ENCODE assay signal across 38 cellular contexts in genomic region chr12:113896841-113897240, GRCh38.
"Had no signal": no experiment of that assay in that cellular context is flagged by ENCODE, and none has a peak within 500 bp of the region (broad histone marks: within the 10 kb centered on the region; RNA-seq: fewer than 3 reads in every experiment).

No MANE protein-coding gene starts in this region.

- H3K4me3 ChIP-seq: adrenal gland, ascending aorta, body of pancreas, breast epithelium, cardiac muscle cell had no signal

- DNase-seq: activated effector memory CD4-positive, alpha-beta T cell treated with anti-CD3 and anti-CD28 coated beads, Interleukin-2, amount 50 U/mL, for 16 hours; activated effector memory CD4-positive, alpha-beta T cell treated with Interleukin-2 at 50 U/mL for 16 hours; activated gamma-delta T cell; activated gamma-delta T cell treated with Interleukin-2 at 50 U/mL for 16 hours; activated naive CD4-positive, alpha-beta T cell; activated naive CD4-positive, alpha-beta T cell treated with anti-CD3 and anti-CD28 coated beads for 36 hours; activated naive CD4-positive, alpha-beta T cell treated with anti-CD3 and anti-CD28 coated beads, Interleukin-2, amount 10 ng/mL, durations not matched to agents 7 days and 5 days; activated naive CD4-positive, alpha-beta T cell treated with anti-CD3 and anti-CD28 coated beads, Interleukin-2, amount 50 U/mL, for 16 hours; activated naive CD4-positive, alpha-beta T cell treated with Interleukin-2 at 50 U/mL for 16 hours; activated naive CD8-positive, alpha-beta T cell treated with anti-CD3 and anti-CD28 coated beads for 36 hours; activated naive CD8-positive, alpha-beta T cell treated with anti-CD3 and anti-CD28 coated beads, Interleukin-2, amount 10 ng/mL, durations not matched to agents 7 days and 5 days; activated naive CD8-positive, alpha-beta T cell treated with anti-CD3 and anti-CD28 coated beads, Interleukin-2, amount 50 U/mL, for 24 hours; activated T-cell treated with anti-CD3 and anti-CD28 coated beads, Interleukin-2, amount 50 U/mL, for 1 hour; activated T-cell treated with anti-CD3 and anti-CD28 coated beads, Interleukin-2, amount 50 U/mL, for 24 hours; activated T-cell treated with anti-CD3 and anti-CD28 coated beads, Interleukin-2, amount 50 U/mL, for 4 hours; activated T-cell treated with anti-CD3 and anti-CD28 coated beads, Interleukin-2, amount 50 U/mL, for 48 hours; activated T-cell treated with anti-CD3 and anti-CD28 coated beads, Interleukin-2, amount 50 U/mL, for 72 hours; adrenal gland; amniotic stem cell; amygdala; anterior cingulate cortex; aorta; body of pancreas; brain microvascular endothelial cell; caudate nucleus; central memory CD4-positive, alpha-beta T cell; cerebellar nuclear complex had no signal

- H3K36me3 Mint-ChIP-seq: activated naive CD4-positive, alpha-beta T cell treated with anti-CD3 and anti-CD28 coated beads, Interleukin-2, amount 10 ng/mL, durations not matched to agents 7 days and 5 days had no signal

- ATAC-seq: activated naive CD4-positive, alpha-beta T cell treated with anti-CD3 and anti-CD28 coated beads, Interleukin-2, amount 50 U/mL, for 72 hours; activated naive CD8-positive, alpha-beta T cell treated with anti-CD3 and anti-CD28 coated beads, Interleukin-2, amount 50 U/mL, for 24 hours; activated T-cell treated with anti-CD3 and anti-CD28 coated beads, Interleukin-2, amount 50 U/mL, for 4 hours; activated T-cell treated with anti-CD3 and anti-CD28 coated beads, Interleukin-2, amount 50 U/mL, for 72 hours; activated T-helper 17 cell treated with anti-CD3 and anti-CD28 coated beads, Interleukin-2, amount 50 U/mL, for 72 hours; body of pancreas had no signal

- H3K27me3 Mint-ChIP-seq: activated naive CD4-positive, alpha-beta T cell treated with anti-CD3 and anti-CD28 coated beads, Interleukin-2, amount 10 ng/mL, durations not matched to agents 7 days and 5 days; activated naive CD4-positive, alpha-beta T cell treated with anti-CD3 and anti-CD28 coated beads, Interleukin-2, amount 50 U/mL, for 24 hours; activated naive CD8-positive, alpha-beta T cell; activated naive CD8-positive, alpha-beta T cell treated with anti-CD3 and anti-CD28 coated beads for 36 hours; activated naive CD8-positive, alpha-beta T cell treated with anti-CD3 and anti-CD28 coated beads, Interleukin-2, amount 10 ng/mL, durations not matched to agents 7 days and 5 days; activated naive CD8-positive, alpha-beta T cell treated with anti-CD3 and anti-CD28 coated beads, Interleukin-2, amount 50 U/mL, for 24 hours; activated T-cell treated with anti-CD3 and anti-CD28 coated beads, Interleukin-2, amount 50 U/mL, for 24 hours; activated T-helper 17 cell treated with anti-CD3 and anti-CD28 coated beads, Interleukin-2, amount 50 U/mL, for 72 hours; brain; central memory CD8-positive, alpha-beta T cell had no signal

- H3K4me3 Mint-ChIP-seq: activated naive CD4-positive, alpha-beta T cell treated with anti-CD3 and anti-CD28 coated beads for 36 hours; activated naive CD4-positive, alpha-beta T cell treated with anti-CD3 and anti-CD28 coated beads, Interleukin-2, amount 10 ng/mL, durations not matched to agents 7 days and 5 days; activated naive CD4-positive, alpha-beta T cell treated with anti-CD3 and anti-CD28 coated beads, Interleukin-2, amount 50 U/mL, for 24 hours; activated naive CD8-positive, alpha-beta T cell; activated naive CD8-positive, alpha-beta T cell treated with anti-CD3 and anti-CD28 coated beads for 36 hours; activated naive CD8-positive, alpha-beta T cell treated with anti-CD3 and anti-CD28 coated beads, Interleukin-2, amount 10 ng/mL, durations not matched to agents 7 days and 5 days; activated naive CD8-positive, alpha-beta T cell treated with anti-CD3 and anti-CD28 coated beads, Interleukin-2, amount 50 U/mL, for 24 hours; activated T-cell treated with anti-CD3 and anti-CD28 coated beads, Interleukin-2, amount 50 U/mL, for 24 hours; activated T-cell treated with anti-CD3 and anti-CD28 coated beads, Interleukin-2, amount 50 U/mL, for 4 hours; activated T-cell treated with anti-CD3 and anti-CD28 coated beads, Interleukin-2, amount 50 U/mL, for 72 hours; activated T-helper 1 cell treated with anti-CD3 and anti-CD28 coated beads, Interleukin-12 subunit alpha, Interleukin-12 subunit beta, Interleukin-2, Interleukin-4 antibody, amounts not matched to agents 30 ng/mL and 10 ng/mL and 1 ng/mL, durations not matched to agents 14 hours and 24 hours and 36 hours; activated T-helper 17 cell treated with anti-CD3 and anti-CD28 coated beads, Interleukin-2, amount 50 U/mL, for 72 hours; brain; central memory CD8-positive, alpha-beta T cell had no signal

- H3K27ac ChIP-seq: adrenal gland, ascending aorta, body of pancreas, brain microvascular endothelial cell, breast epithelium, cardiac muscle cell had no signal

- H3K27me3 ChIP-seq: adrenal gland, ascending aorta, body of pancreas, brain microvascular endothelial cell, breast epithelium, cardiac muscle cell had no signal

- H3K4me1 Mint-ChIP-seq: activated naive CD4-positive, alpha-beta T cell treated with anti-CD3 and anti-CD28 coated beads, Interleukin-2, amount 10 ng/mL, durations not matched to agents 7 days and 5 days; activated naive CD4-positive, alpha-beta T cell treated with anti-CD3 and anti-CD28 coated beads, Interleukin-2, amount 50 U/mL, for 24 hours; activated naive CD8-positive, alpha-beta T cell treated with anti-CD3 and anti-CD28 coated beads for 36 hours; activated naive CD8-positive, alpha-beta T cell treated with anti-CD3 and anti-CD28 coated beads, Interleukin-2, amount 10 ng/mL, durations not matched to agents 7 days and 5 days; central memory CD8-positive, alpha-beta T cell had no signal

- H3K9me3 Mint-ChIP-seq: activated naive CD4-positive, alpha-beta T cell treated with anti-CD3 and anti-CD28 coated beads for 36 hours; activated naive CD4-positive, alpha-beta T cell treated with anti-CD3 and anti-CD28 coated beads, Interleukin-2, amount 10 ng/mL, durations not matched to agents 7 days and 5 days; activated naive CD4-positive, alpha-beta T cell treated with anti-CD3 and anti-CD28 coated beads, Interleukin-2, amount 50 U/mL, for 24 hours; activated naive CD4-positive, alpha-beta T cell treated with anti-CD3 and anti-CD28 coated beads, Interleukin-2, amount 50 U/mL, for 72 hours; activated naive CD8-positive, alpha-beta T cell treated with anti-CD3 and anti-CD28 coated beads for 36 hours; activated naive CD8-positive, alpha-beta T cell treated with anti-CD3 and anti-CD28 coated beads, Interleukin-2, amount 10 ng/mL, durations not matched to agents 7 days and 5 days; activated naive CD8-positive, alpha-beta T cell treated with anti-CD3 and anti-CD28 coated beads, Interleukin-2, amount 50 U/mL, for 24 hours; activated T-cell treated with anti-CD3 and anti-CD28 coated beads, Interleukin-2, amount 50 U/mL, for 24 hours; activated T-cell treated with anti-CD3 and anti-CD28 coated beads, Interleukin-2, amount 50 U/mL, for 4 hours; activated T-cell treated with anti-CD3 and anti-CD28 coated beads, Interleukin-2, amount 50 U/mL, for 72 hours; activated T-helper 1 cell treated with anti-CD3 and anti-CD28 coated beads, Interleukin-12 subunit alpha, Interleukin-12 subunit beta, Interleukin-2, Interleukin-4 antibody, amounts not matched to agents 30 ng/mL and 10 ng/mL and 1 ng/mL, durations not matched to agents 14 hours and 24 hours and 36 hours; activated T-helper 17 cell treated with anti-CD3 and anti-CD28 coated beads, Interleukin-2, amount 50 U/mL, for 72 hours; activated T-helper 2 cell treated with anti-CD3 and anti-CD28 coated beads, Interferon-gamma antibody, Interleukin-2, Interleukin-4, amounts not matched to agents 10 μg/mL and 5 μg/mL and 100 μg/mL, durations not matched to agents 14 hours and 24 hours and 36 hours; central memory CD8-positive, alpha-beta T cell had no signal

- H3K9me3 ChIP-seq: adrenal gland, ascending aorta, body of pancreas, breast epithelium had no signal

- H3K36me3 ChIP-seq: adrenal gland, brain microvascular endothelial cell, breast epithelium, cardiac muscle cell had no signal

- H3K4me1 ChIP-seq: adrenal gland, ascending aorta, breast epithelium had no signal

- H3K27ac Mint-ChIP-seq: activated naive CD4-positive, alpha-beta T cell treated with anti-CD3 and anti-CD28 coated beads for 36 hours; activated naive CD4-positive, alpha-beta T cell treated with anti-CD3 and anti-CD28 coated beads, Interleukin-2, amount 10 ng/mL, durations not matched to agents 7 days and 5 days; activated naive CD4-positive, alpha-beta T cell treated with anti-CD3 and anti-CD28 coated beads, Interleukin-2, amount 50 U/mL, for 24 hours; activated naive CD8-positive, alpha-beta T cell; activated naive CD8-positive, alpha-beta T cell treated with anti-CD3 and anti-CD28 coated beads for 36 hours; activated naive CD8-positive, alpha-beta T cell treated with anti-CD3 and anti-CD28 coated beads, Interleukin-2, amount 10 ng/mL, durations not matched to agents 7 days and 5 days; activated naive CD8-positive, alpha-beta T cell treated with anti-CD3 and anti-CD28 coated beads, Interleukin-2, amount 50 U/mL, for 24 hours; activated T-cell treated with anti-CD3 and anti-CD28 coated beads, Interleukin-2, amount 50 U/mL, for 24 hours; activated T-cell treated with anti-CD3 and anti-CD28 coated beads, Interleukin-2, amount 50 U/mL, for 72 hours; activated T-helper 1 cell treated with anti-CD3 and anti-CD28 coated beads, Interleukin-12 subunit alpha, Interleukin-12 subunit beta, Interleukin-2, Interleukin-4 antibody, amounts not matched to agents 30 ng/mL and 10 ng/mL and 1 ng/mL, durations not matched to agents 14 hours and 24 hours and 36 hours; activated T-helper 17 cell treated with anti-CD3 and anti-CD28 coated beads, Interleukin-2, amount 50 U/mL, for 72 hours; activated T-helper 2 cell treated with anti-CD3 and anti-CD28 coated beads, Interferon-gamma antibody, Interleukin-2, Interleukin-4, amounts not matched to agents 10 μg/mL and 5 μg/mL and 100 μg/mL, durations not matched to agents 14 hours and 24 hours and 36 hours; brain had no signal
